1 cellular context compared by ENCODE assay signal in the genomic region with DNA sequence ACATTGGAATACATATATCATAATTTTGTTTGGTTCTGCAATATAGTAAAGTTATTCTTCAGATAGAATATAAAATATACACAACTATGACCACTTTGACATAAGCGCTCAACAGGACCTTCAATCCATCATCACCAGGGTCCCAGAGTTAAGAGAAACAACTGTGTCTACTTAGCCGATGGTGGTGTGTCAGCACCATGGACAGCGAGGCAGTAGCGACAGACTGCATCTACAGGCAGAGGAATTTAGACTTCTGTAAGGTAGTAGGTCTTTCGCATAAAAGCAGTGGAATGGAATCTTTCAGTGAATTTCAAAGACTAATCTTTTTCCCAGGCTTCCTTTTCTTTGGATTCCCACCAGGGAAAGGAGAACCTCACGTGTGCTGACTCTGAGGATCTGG.
A peak's percentile ranks its signal among the peaks of the same experiment; 100 is the strongest.
TF ChIP-seq lines count a peak whose summit lies in the region.

No MANE protein-coding gene starts in this region.

TF ChIP-seq in HepG2, 621 proteins besides CTCF, POLR2A, EP300 and RAD21 (continued from another document and continues in another):
- TF ChIP-seq, protein P1, sequence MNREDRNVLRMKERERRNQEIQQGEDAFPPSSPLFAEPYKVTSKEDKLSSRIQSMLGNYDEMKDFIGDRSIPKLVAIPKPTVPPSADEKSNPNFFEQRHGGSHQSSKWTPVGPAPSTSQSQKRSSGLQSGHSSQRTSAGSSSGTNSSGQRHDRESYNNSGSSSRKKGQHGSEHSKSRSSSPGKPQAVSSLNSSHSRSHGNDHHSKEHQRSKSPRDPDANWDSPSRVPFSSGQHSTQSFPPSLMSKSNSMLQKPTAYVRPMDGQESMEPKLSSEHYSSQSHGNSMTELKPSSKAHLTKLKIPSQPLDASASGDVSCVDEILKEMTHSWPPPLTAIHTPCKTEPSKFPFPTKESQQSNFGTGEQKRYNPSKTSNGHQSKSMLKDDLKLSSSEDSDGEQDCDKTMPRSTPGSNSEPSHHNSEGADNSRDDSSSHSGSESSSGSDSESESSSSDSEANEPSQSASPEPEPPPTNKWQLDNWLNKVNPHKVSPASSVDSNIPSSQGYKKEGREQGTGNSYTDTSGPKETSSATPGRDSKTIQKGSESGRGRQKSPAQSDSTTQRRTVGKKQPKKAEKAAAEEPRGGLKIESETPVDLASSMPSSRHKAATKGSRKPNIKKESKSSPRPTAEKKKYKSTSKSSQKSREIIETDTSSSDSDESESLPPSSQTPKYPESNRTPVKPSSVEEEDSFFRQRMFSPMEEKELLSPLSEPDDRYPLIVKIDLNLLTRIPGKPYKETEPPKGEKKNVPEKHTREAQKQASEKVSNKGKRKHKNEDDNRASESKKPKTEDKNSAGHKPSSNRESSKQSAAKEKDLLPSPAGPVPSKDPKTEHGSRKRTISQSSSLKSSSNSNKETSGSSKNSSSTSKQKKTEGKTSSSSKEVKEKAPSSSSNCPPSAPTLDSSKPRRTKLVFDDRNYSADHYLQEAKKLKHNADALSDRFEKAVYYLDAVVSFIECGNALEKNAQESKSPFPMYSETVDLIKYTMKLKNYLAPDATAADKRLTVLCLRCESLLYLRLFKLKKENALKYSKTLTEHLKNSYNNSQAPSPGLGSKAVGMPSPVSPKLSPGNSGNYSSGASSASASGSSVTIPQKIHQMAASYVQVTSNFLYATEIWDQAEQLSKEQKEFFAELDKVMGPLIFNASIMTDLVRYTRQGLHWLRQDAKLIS (CRISPR knock-in tag; IDR thresholded peaks at IDR 0.05) = no peak
- TF ChIP-seq IRX3 (CRISPR knock-in tag; IDR thresholded peaks at IDR 0.05; ENCODE audit: borderline replicate concordance, low read depth) = peak; percentile 87; the same call in 1 of the 2 replicates
- no peak for TF ChIP-seq NFIB (CRISPR knock-in tag; IDR thresholded peaks at IDR 0.05; ENCODE audit: borderline replicate concordance)
- TF ChIP-seq, protein P2, sequence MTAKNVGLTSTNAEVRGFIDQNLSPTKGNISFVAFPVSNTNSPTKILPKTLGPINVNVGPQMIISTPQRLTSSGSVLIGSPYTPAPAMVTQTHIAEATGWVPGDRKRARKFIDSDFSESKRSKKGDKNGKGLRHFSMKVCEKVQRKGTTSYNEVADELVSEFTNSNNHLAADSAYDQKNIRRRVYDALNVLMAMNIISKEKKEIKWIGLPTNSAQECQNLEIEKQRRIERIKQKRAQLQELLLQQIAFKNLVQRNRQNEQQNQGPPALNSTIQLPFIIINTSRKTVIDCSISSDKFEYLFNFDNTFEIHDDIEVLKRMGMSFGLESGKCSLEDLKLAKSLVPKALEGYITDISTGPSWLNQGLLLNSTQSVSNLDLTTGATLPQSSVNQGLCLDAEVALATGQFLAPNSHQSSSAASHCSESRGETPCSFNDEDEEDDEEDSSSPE (CRISPR knock-in tag; IDR thresholded peaks at IDR 0.05) = 0 out of 2 replicates have a peak, but pooled peaks have one; percentile 48
- peak; percentile 73; the same call in 1 of the 2 replicates for TF ChIP-seq ZNF160 (CRISPR knock-in tag; IDR thresholded peaks at IDR 0.05)
- TF ChIP-seq ZNF660 (CRISPR knock-in tag; IDR thresholded peaks at IDR 0.05; ENCODE audit: borderline replicate concordance, low read depth) = no peak
- TF ChIP-seq AKAP8 (CRISPR knock-in tag; IDR thresholded peaks at IDR 0.05) = no peak
- TF ChIP-seq, protein P3, sequence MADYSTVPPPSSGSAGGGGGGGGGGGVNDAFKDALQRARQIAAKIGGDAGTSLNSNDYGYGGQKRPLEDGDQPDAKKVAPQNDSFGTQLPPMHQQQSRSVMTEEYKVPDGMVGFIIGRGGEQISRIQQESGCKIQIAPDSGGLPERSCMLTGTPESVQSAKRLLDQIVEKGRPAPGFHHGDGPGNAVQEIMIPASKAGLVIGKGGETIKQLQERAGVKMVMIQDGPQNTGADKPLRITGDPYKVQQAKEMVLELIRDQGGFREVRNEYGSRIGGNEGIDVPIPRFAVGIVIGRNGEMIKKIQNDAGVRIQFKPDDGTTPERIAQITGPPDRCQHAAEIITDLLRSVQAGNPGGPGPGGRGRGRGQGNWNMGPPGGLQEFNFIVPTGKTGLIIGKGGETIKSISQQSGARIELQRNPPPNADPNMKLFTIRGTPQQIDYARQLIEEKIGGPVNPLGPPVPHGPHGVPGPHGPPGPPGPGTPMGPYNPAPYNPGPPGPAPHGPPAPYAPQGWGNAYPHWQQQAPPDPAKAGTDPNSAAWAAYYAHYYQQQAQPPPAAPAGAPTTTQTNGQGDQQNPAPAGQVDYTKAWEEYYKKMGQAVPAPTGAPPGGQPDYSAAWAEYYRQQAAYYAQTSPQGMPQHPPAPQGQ (CRISPR knock-in tag; IDR thresholded peaks at IDR 0.05; ENCODE audit: borderline replicate concordance) = no peak
- TF ChIP-seq SP2 (CRISPR knock-in tag; IDR thresholded peaks at IDR 0.05) = no peak
- no peak for TF ChIP-seq SRSF1 (optimal IDR thresholded peaks at IDR 0.05; ENCODE audit: low read depth, low read length)
- no peak for TF ChIP-seq ZNF24 (IDR thresholded peaks at IDR 0.05)
- TF ChIP-seq SPEN (CRISPR knock-in tag; IDR thresholded peaks at IDR 0.05; ENCODE audit: low read depth) = no peak
- TF ChIP-seq ZBTB7B (CRISPR knock-in tag; IDR thresholded peaks at IDR 0.05) = 0 out of 2 replicates have a peak, but pooled peaks have one; percentile 51
- TF ChIP-seq KDM3A (CRISPR knock-in tag; IDR thresholded peaks at IDR 0.05; ENCODE audit: low read depth) = 0 out of 2 replicates have a peak, but pooled peaks have one; percentile 32
- TF ChIP-seq, protein P4, sequence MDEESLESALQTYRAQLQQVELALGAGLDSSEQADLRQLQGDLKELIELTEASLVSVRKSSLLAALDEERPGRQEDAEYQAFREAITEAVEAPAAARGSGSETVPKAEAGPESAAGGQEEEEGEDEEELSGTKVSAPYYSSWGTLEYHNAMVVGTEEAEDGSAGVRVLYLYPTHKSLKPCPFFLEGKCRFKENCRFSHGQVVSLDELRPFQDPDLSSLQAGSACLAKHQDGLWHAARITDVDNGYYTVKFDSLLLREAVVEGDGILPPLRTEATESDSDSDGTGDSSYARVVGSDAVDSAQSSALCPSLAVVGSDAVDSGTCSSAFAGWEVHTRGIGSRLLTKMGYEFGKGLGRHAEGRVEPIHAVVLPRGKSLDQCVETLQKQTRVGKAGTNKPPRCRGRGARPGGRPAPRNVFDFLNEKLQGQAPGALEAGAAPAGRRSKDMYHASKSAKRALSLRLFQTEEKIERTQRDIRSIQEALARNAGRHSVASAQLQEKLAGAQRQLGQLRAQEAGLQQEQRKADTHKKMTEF (CRISPR knock-in tag; IDR thresholded peaks at IDR 0.05) = peak; percentile 46; the same call in 1 of the 2 replicates
- TF ChIP-seq, protein P5, sequence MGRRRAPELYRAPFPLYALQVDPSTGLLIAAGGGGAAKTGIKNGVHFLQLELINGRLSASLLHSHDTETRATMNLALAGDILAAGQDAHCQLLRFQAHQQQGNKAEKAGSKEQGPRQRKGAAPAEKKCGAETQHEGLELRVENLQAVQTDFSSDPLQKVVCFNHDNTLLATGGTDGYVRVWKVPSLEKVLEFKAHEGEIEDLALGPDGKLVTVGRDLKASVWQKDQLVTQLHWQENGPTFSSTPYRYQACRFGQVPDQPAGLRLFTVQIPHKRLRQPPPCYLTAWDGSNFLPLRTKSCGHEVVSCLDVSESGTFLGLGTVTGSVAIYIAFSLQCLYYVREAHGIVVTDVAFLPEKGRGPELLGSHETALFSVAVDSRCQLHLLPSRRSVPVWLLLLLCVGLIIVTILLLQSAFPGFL (CRISPR knock-in tag; IDR thresholded peaks at IDR 0.05) = no peak
- TF ChIP-seq BORCS8-MEF2B (CRISPR knock-in tag; IDR thresholded peaks at IDR 0.05) = peak; percentile 93
- TF ChIP-seq ZNF343 (CRISPR knock-in tag; IDR thresholded peaks at IDR 0.05) = 0 out of 2 replicates have a peak, but pooled peaks have one; percentile 44
- peak; percentile 40; the same call in 1 of the 2 replicates for TF ChIP-seq ZFP1 (CRISPR knock-in tag; IDR thresholded peaks at IDR 0.05)
- peak; percentile 30; the same call in 1 of the 2 replicates for TF ChIP-seq TAF1 (CRISPR knock-in tag; IDR thresholded peaks at IDR 0.05)
- no peak for TF ChIP-seq TP53 (CRISPR knock-in tag; conservative IDR thresholded peaks at IDR 0.05)
- TF ChIP-seq NBN (conservative IDR thresholded peaks at IDR 0.05) = no peak
- no peak for TF ChIP-seq ZNF563 (CRISPR knock-in tag; IDR thresholded peaks at IDR 0.05)
- no peak for TF ChIP-seq SMARCC2 (IDR thresholded peaks at IDR 0.05)
- TF ChIP-seq RBAK (CRISPR knock-in tag; IDR thresholded peaks at IDR 0.05) = no peak
- TF ChIP-seq RCOR2 (CRISPR knock-in tag; IDR thresholded peaks at IDR 0.05) = no peak
- peak; percentile 88 for TF ChIP-seq ZNF589 (CRISPR knock-in tag; conservative IDR thresholded peaks at IDR 0.05)
- no peak for TF ChIP-seq FOXC1 (CRISPR knock-in tag; IDR thresholded peaks at IDR 0.05; ENCODE audit: borderline replicate concordance)
- TF ChIP-seq ZNF337 (CRISPR knock-in tag; IDR thresholded peaks at IDR 0.05; ENCODE audit: borderline replicate concordance, low read depth) = no peak
- TF ChIP-seq, protein P6, sequence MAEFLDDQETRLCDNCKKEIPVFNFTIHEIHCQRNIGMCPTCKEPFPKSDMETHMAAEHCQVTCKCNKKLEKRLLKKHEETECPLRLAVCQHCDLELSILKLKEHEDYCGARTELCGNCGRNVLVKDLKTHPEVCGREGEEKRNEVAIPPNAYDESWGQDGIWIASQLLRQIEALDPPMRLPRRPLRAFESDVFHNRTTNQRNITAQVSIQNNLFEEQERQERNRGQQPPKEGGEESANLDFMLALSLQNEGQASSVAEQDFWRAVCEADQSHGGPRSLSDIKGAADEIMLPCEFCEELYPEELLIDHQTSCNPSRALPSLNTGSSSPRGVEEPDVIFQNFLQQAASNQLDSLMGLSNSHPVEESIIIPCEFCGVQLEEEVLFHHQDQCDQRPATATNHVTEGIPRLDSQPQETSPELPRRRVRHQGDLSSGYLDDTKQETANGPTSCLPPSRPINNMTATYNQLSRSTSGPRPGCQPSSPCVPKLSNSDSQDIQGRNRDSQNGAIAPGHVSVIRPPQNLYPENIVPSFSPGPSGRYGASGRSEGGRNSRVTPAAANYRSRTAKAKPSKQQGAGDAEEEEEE (CRISPR knock-in tag; IDR thresholded peaks at IDR 0.05; ENCODE audit: borderline replicate concordance) = no peak
- TF ChIP-seq FOXM1 (CRISPR knock-in tag; IDR thresholded peaks at IDR 0.05) = no peak
- TF ChIP-seq, protein P7, sequence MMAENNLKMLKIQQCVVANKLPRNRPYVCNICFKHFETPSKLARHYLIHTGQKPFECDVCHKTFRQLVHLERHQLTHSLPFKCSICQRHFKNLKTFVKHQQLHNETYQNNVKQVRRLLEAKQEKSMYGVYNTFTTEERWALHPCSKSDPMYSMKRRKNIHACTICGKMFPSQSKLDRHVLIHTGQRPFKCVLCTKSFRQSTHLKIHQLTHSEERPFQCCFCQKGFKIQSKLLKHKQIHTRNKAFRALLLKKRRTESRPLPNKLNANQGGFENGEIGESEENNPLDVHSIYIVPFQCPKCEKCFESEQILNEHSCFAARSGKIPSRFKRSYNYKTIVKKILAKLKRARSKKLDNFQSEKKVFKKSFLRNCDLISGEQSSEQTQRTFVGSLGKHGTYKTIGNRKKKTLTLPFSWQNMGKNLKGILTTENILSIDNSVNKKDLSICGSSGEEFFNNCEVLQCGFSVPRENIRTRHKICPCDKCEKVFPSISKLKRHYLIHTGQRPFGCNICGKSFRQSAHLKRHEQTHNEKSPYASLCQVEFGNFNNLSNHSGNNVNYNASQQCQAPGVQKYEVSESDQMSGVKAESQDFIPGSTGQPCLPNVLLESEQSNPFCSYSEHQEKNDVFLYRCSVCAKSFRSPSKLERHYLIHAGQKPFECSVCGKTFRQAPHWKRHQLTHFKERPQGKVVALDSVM (CRISPR knock-in tag; IDR thresholded peaks at IDR 0.05) = no peak
- no peak for TF ChIP-seq MTA1 (CRISPR knock-in tag; IDR thresholded peaks at IDR 0.05; ENCODE audit: borderline replicate concordance)
- TF ChIP-seq KLF11 (CRISPR knock-in tag; IDR thresholded peaks at IDR 0.05) = peak; percentile 99
- TF ChIP-seq, protein P8, sequence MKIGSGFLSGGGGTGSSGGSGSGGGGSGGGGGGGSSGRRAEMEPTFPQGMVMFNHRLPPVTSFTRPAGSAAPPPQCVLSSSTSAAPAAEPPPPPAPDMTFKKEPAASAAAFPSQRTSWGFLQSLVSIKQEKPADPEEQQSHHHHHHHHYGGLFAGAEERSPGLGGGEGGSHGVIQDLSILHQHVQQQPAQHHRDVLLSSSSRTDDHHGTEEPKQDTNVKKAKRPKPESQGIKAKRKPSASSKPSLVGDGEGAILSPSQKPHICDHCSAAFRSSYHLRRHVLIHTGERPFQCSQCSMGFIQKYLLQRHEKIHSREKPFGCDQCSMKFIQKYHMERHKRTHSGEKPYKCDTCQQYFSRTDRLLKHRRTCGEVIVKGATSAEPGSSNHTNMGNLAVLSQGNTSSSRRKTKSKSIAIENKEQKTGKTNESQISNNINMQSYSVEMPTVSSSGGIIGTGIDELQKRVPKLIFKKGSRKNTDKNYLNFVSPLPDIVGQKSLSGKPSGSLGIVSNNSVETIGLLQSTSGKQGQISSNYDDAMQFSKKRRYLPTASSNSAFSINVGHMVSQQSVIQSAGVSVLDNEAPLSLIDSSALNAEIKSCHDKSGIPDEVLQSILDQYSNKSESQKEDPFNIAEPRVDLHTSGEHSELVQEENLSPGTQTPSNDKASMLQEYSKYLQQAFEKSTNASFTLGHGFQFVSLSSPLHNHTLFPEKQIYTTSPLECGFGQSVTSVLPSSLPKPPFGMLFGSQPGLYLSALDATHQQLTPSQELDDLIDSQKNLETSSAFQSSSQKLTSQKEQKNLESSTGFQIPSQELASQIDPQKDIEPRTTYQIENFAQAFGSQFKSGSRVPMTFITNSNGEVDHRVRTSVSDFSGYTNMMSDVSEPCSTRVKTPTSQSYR (CRISPR knock-in tag; IDR thresholded peaks at IDR 0.05; ENCODE audit: borderline replicate concordance) = peak; percentile 80
- TF ChIP-seq, protein P9, sequence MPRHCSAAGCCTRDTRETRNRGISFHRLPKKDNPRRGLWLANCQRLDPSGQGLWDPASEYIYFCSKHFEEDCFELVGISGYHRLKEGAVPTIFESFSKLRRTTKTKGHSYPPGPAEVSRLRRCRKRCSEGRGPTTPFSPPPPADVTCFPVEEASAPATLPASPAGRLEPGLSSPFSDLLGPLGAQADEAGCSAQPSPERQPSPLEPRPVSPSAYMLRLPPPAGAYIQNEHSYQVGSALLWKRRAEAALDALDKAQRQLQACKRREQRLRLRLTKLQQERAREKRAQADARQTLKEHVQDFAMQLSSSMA (CRISPR knock-in tag; IDR thresholded peaks at IDR 0.05) = no peak
- TF ChIP-seq HNF4G (IDR thresholded peaks at IDR 0.05; ENCODE audit: borderline replicate concordance, low read depth, low read length) = no peak
- TF ChIP-seq HNF4G (CRISPR knock-in tag; IDR thresholded peaks at IDR 0.05; ENCODE audit: borderline replicate concordance, low read depth) = no peak
- TF ChIP-seq, protein P10, sequence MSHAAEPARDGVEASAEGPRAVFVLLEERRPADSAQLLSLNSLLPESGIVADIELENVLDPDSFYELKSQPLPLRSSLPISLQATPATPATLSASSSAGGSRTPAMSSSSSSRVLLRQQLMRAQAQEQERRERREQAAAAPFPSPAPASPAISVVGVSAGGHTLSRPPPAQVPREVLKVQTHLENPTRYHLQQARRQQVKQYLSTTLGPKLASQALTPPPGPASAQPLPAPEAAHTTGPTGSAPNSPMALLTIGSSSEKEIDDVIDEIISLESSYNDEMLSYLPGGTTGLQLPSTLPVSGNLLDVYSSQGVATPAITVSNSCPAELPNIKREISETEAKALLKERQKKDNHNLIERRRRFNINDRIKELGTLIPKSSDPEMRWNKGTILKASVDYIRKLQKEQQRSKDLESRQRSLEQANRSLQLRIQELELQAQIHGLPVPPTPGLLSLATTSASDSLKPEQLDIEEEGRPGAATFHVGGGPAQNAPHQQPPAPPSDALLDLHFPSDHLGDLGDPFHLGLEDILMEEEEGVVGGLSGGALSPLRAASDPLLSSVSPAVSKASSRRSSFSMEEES (CRISPR knock-in tag; IDR thresholded peaks at IDR 0.05) = peak; percentile 91
- TF ChIP-seq, protein P11, sequence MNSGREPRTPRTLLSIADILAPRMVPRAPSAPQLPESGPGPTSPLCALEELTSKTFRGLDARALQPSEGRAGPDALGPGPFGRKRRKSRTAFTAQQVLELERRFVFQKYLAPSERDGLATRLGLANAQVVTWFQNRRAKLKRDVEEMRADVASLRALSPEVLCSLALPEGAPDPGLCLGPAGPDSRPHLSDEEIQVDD (CRISPR knock-in tag; IDR thresholded peaks at IDR 0.05; ENCODE audit: borderline replicate concordance) = no peak
